Comparison of ENCODE assay signal across 8 cellular contexts in genomic region chr3:150408232-150409124, GRCh38. TPM values are rescaled to one million over a fixed set of nuclear protein-coding genes. Genes with fewer than 3 reads are reported as not detected.
DNase-seq lines count a peak whose midpoint lies in the region; TF ChIP-seq lines count a peak whose summit lies in the region.

TSS of gene TSC22D2 (plus strand) at chr3:150408298. CDS start at chr3:150409351, 1,053 bp downstream.

- H3K27ac Mint-ChIP-seq in Calu3 (ENCODE audit: unreplicated experiment): peak within 1 kb of the TSS; percentile 99

- H3K9me3 Mint-ChIP-seq in Calu3 (ENCODE audit: low read depth, unreplicated experiment): no peaks in the 10 kb centered on the region

- in situ Hi-C loops in endometrial microvascular endothelial cells (cut with HindIII; ENCODE audit: inconsistent ontology term, low pct_unique_long_range_greater_than_20kb, low sequenced_read_pairs): loop anchor here (5.0 kb wide), 1 partner anchor 181 kb away; no protein-coding TSS in a partner anchor

- H3K27me3 Mint-ChIP-seq in Calu3 (ENCODE audit: unreplicated experiment): no peaks in the 10 kb centered on the region

- peaks cover 71% of the 10 kb centered on the region for H3K36me3 Mint-ChIP-seq in Calu3 (ENCODE audit: insufficient read depth, unreplicated experiment)

- no peaks in the 10 kb centered on the region for H3K9me3 ChIP-seq in NT2/D1 (ENCODE audit: insufficient read depth, low read length)

- H3K9ac ChIP-seq in NT2/D1 (ENCODE audit: insufficient read length, low read depth): peak within 1 kb of the TSS; percentile 97

- BruUV-seq in Calu3 (replicated peaks; lab: Mats Ljungman, UMichigan): no TSS peak

- H3K4me3 ChIP-seq in NT2/D1 (ENCODE audit: insufficient read length, low read depth): peak within 1 kb of the TSS; percentile 95

- no peaks in the 10 kb centered on the region for H3K27me3 ChIP-seq in NT2/D1 (ENCODE audit: insufficient read depth, insufficient read length)

- no peak for TF ChIP-seq CTCF in Calu3 (IDR thresholded peaks at IDR 0.05; ENCODE audit: unreplicated experiment)
- no peak for TF ChIP-seq CTCF in GM20000 (IDR thresholded peaks at IDR 0.05; ENCODE audit: extremely low read depth, missing control alignments)

- H3K4me1 Mint-ChIP-seq in Calu3 (ENCODE audit: low read depth, unreplicated experiment): peaks cover 21% of the 10 kb centered on the region

- no peaks in the 10 kb centered on the region for H3K4me1 ChIP-seq in NT2/D1 (ENCODE audit: insufficient read depth, insufficient read length)

- H3K4me3 Mint-ChIP-seq in Calu3 (ENCODE audit: low read depth, unreplicated experiment): peak within 1 kb of the TSS; percentile 74

- CTCF ChIA-PET in Calu3 (lab: Charles Lee): interaction anchor here (0.6 to 3.7 kb wide), 17 partner anchors 12 to 1599 kb away, joined by 3 to 34 read pairs (median 4); no protein-coding TSS in a partner anchor

- DNase-seq in Calu3: peak; percentile 100
- DNase-seq in GM20000 (ENCODE audit: low spot score): peak; percentile 93
- peak; percentile 66 for DNase-seq in HS-5 (ENCODE audit: low read depth)
- peak; percentile 87 for DNase-seq in NT2/D1 (ENCODE audit: low read depth, low spot score)
- DNase-seq in activated CD8-positive, alpha-beta memory T cell treated with anti-CD3 and anti-CD28 coated beads, Interleukin-2, amount 50 U/mL, for 24 hours (ENCODE audit: extremely low read depth): peak; percentile 80
- peak; percentile 96 for DNase-seq in midbrain (lab: John Stamatoyannopoulos, UW)
- DNase-seq in stimulated activated CD8-positive, alpha-beta memory T cell treated with anti-CD3 and anti-CD28 coated beads, Interleukin-2, amount 100 ng/mL, for 1 hour (ENCODE audit: low read depth in 2 of 2): peak; percentile 82 to 88

- intact Hi-C loops in Calu3 (cut with micrococcal nuclease; ENCODE audit: unreplicated experiment): loop anchor here (2.0 kb wide), 1 partner anchor 170 kb away; no protein-coding TSS in a partner anchor

- peaks cover 42% of the 10 kb centered on the region for H3K36me3 ChIP-seq in NT2/D1 (ENCODE audit: insufficient read depth, insufficient read length, low read length)

RNA-seq across cellular contexts. Expression of gene TSC22D2, which starts in this region (rescaled TPM):
- total RNA-seq in Calu3 (2022) (40.9 and 49.7 TPM in 2 replicates), endometrial microvascular endothelial cells (ENCODE audit: inconsistent ontology term) (14.8 TPM)

Comparison
In these comparisons a context has a peak if more than half of its experiments do, and no peak if none do; other contexts are left out.
1. Peak in every context shown above with its lines: DNase-seq and H3K4me3 ChIP-seq.